In genomic region chr17:77233635-77234334, GRCh38 we compare ENCODE assay signal across 1 cellular context.
TF ChIP-seq lines count a peak whose summit lies in the region.

No MANE protein-coding gene starts in this region.

TF ChIP-seq in K562, 482 proteins besides CTCF, POLR2A, EP300 and RAD21 (continued from another document and continues in another):
- peak; percentile 95 for TF ChIP-seq CREM (IDR thresholded peaks at IDR 0.05; ENCODE audit: low read depth)
- TF ChIP-seq C11orf30 (IDR thresholded peaks at IDR 0.05; ENCODE audit: low read depth): peak; percentile 100
- no peak for TF ChIP-seq KDM4B (IDR thresholded peaks at IDR 0.05; ENCODE audit: borderline replicate concordance in 2 of 2, low read depth in 1 of 2)
- TF ChIP-seq YY1 (IDR thresholded peaks at IDR 0.05; ENCODE audit: borderline replicate concordance in 1 of 3, control insufficient read depth in 1 of 3, extremely low read depth in 1 of 3, insufficient read depth in 3 of 3, insufficient read length in 1 of 3, insufficient replicate concordance in 2 of 3, low read depth in 1 of 3, low read length in 2 of 3): no peak
- TF ChIP-seq ARID2 (IDR thresholded peaks at IDR 0.05): no peak
- no peak for TF ChIP-seq ARHGAP35 (IDR thresholded peaks at IDR 0.05; ENCODE audit: partially characterized antibody)
- 0 out of 2 replicates have a peak, but pooled peaks have one; percentile 19 for TF ChIP-seq CXXC5 (CRISPR knock-in tag; IDR thresholded peaks at IDR 0.05)
- no peak for TF ChIP-seq GMEB1 (CRISPR knock-in tag; IDR thresholded peaks at IDR 0.05)
- TF ChIP-seq ZBTB9 (CRISPR knock-in tag; IDR thresholded peaks at IDR 0.05): no peak
- TF ChIP-seq VEZF1 (CRISPR knock-in tag; IDR thresholded peaks at IDR 0.05): peak; percentile 42
- peak; percentile 98 for TF ChIP-seq TAF9B (IDR thresholded peaks at IDR 0.05; ENCODE audit: partially characterized antibody)
- peak; percentile 99 for TF ChIP-seq FOSL1 (tag; conservative IDR thresholded peaks at IDR 0.05)
- peak; percentile 100 for TF ChIP-seq ZNF316 (IDR thresholded peaks at IDR 0.05)
- TF ChIP-seq ATF3 (IDR thresholded peaks at IDR 0.05): peak; percentile 100
- TF ChIP-seq ATF3 (CRISPR knock-in tag; conservative IDR thresholded peaks at IDR 0.05): peak; percentile 100
- no peak for TF ChIP-seq MTF1 (CRISPR knock-in tag; IDR thresholded peaks at IDR 0.05; ENCODE audit: borderline replicate concordance)
- peak; percentile 100 for TF ChIP-seq MAFG (tag; conservative IDR thresholded peaks at IDR 0.05)
- TF ChIP-seq BCOR (IDR thresholded peaks at IDR 0.05): peak; percentile 49; the same call in 1 of the 2 replicates
- TF ChIP-seq SIX5 (IDR thresholded peaks at IDR 0.05; ENCODE audit: borderline replicate concordance in 1 of 2, insufficient read depth in 1 of 2, low read depth in 1 of 2, low read length in 2 of 2): no peak
- peak; percentile 100 for TF ChIP-seq JUN (IDR thresholded peaks at IDR 0.05; ENCODE audit: borderline replicate concordance, low read depth, low read length)
- peak; percentile 100 for TF ChIP-seq JUN (CRISPR knock-in tag; IDR thresholded peaks at IDR 0.05; ENCODE audit: borderline replicate concordance)
- peak; percentile 97 for TF ChIP-seq MAFF (IDR thresholded peaks at IDR 0.05; ENCODE audit: low read length)
- TF ChIP-seq ZNF609 (CRISPR knock-in tag; IDR thresholded peaks at IDR 0.05; ENCODE audit: borderline replicate concordance): 0 out of 2 replicates have a peak, but pooled peaks have one; percentile 73
- no peak for TF ChIP-seq KLF13 (tag; IDR thresholded peaks at IDR 0.05; ENCODE audit: borderline replicate concordance, low read depth)
- peak; percentile 100 for TF ChIP-seq ATF7 (IDR thresholded peaks at IDR 0.05)
- TF ChIP-seq NCOA1 (IDR thresholded peaks at IDR 0.05; ENCODE audit: low read depth): peak; percentile 97
- TF ChIP-seq SMARCA4 (IDR thresholded peaks at IDR 0.05): peak; percentile 86; the same call in 1 of the 2 replicates
- TF ChIP-seq GTF2E2 (tag; IDR thresholded peaks at IDR 0.05): no peak
- peak; percentile 66 for TF ChIP-seq E2F8 (IDR thresholded peaks at IDR 0.05; ENCODE audit: low read depth, partially characterized antibody)
- peak; percentile 78; the same call in 1 of the 2 replicates for TF ChIP-seq ZNF24 (IDR thresholded peaks at IDR 0.05)
- no peak; the same call in 1 of the 2 replicates for TF ChIP-seq ZZZ3 (IDR thresholded peaks at IDR 0.05)
- TF ChIP-seq ZNF695 (CRISPR knock-in tag; IDR thresholded peaks at IDR 0.05): no peak
- TF ChIP-seq SP1 (CRISPR knock-in tag; IDR thresholded peaks at IDR 0.05): peak; percentile 80
- TF ChIP-seq ZBTB43 (CRISPR knock-in tag; IDR thresholded peaks at IDR 0.05): no peak
- no peak for TF ChIP-seq FOS (IDR thresholded peaks at IDR 0.05; ENCODE audit: extremely low read depth, insufficient read length)
- peak; percentile 78 for TF ChIP-seq ARID1B (IDR thresholded peaks at IDR 0.05)
- peak; percentile 59; the same call in 1 of the 2 replicates for TF ChIP-seq LEF1 (IDR thresholded peaks at IDR 0.05)
- no peak for TF ChIP-seq POLR2G (IDR thresholded peaks at IDR 0.05; ENCODE audit: low read depth, low read length)
- 0 out of 2 replicates have a peak, but pooled peaks have one; percentile 16 for TF ChIP-seq MTA2 (IDR thresholded peaks at IDR 0.05; ENCODE audit: low read depth)
- TF ChIP-seq SMARCC2 (IDR thresholded peaks at IDR 0.05; ENCODE audit: low read depth): peak; percentile 63; the same call in 1 of the 2 replicates
- TF ChIP-seq DPF2 (IDR thresholded peaks at IDR 0.05): peak; percentile 92
- no peak for TF ChIP-seq HMG20B (CRISPR knock-in tag; IDR thresholded peaks at IDR 0.05)
- peak; percentile 67 for TF ChIP-seq ZNF143 (CRISPR knock-in tag; IDR thresholded peaks at IDR 0.05)
- peak in 1 of 2 experiments; percentile 82; a peak in 1 of 4 replicates for TF ChIP-seq TBL1XR1 (IDR thresholded peaks at IDR 0.05; ENCODE audit: low read length in 2 of 2)
- TF ChIP-seq ZNF280A (IDR thresholded peaks at IDR 0.05; ENCODE audit: low read depth, partially characterized antibody): peak; percentile 51
- peak in 1 of 2 experiments; percentile 41; a peak in 1 of 4 replicates for TF ChIP-seq ZMIZ1 (IDR thresholded peaks at IDR 0.05; ENCODE audit: low read depth in 2 of 2, low read length in 2 of 2)
